21 cellular contexts compared by ENCODE assay signal in the genomic region with DNA sequence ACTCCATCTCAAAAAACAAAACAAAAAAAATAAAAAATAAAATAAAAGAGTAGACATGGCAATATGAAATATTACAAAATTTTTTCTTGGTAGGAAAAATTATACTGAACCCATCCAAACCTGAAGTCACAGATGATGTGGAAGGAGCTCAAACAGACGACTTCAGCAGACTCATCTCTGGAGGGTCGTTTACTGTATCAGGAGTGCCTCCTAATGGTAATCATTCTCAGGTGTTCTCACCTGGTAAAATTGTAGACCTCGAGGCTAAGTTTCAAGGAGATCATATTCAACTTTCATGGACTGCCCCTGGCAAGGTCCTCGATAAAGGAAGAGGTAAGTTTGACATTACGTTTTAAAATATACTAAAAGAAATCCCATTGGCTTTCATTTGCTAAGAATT. TPM values are rescaled to one million over a fixed set of nuclear protein-coding genes. Genes with fewer than 3 reads are reported as not detected.
DNase-seq lines count a peak whose midpoint lies in the region; ATAC-seq, FAIRE-seq and TF ChIP-seq lines count a peak whose summit lies in the region.
"Had no signal": no experiment of that assay in that cellular context is flagged by ENCODE, and none has a peak within 500 bp of the region (broad histone marks: within the 10 kb centered on the region; RNA-seq: fewer than 3 reads in every experiment).

No MANE protein-coding gene starts in this region.

- no TSS peak for BruUV-seq in HCT116 (replicated peaks; lab: Mats Ljungman, UMichigan)

- H3K4me1 ChIP-seq in HCT116 (ENCODE audit: control insufficient read depth in 1 of 2, insufficient read depth in 2 of 2, low read length in 2 of 2): peaks cover 0 to 7% of the 10 kb centered on the region in 2 experiments; a peak in 2 of 4 replicates
- H3K4me1 ChIP-seq: BLaER1 had no signal

- H3K9ac ChIP-seq in HCT116 (ENCODE audit: low read length): no peak overlapping the region
- H3K9ac ChIP-seq: BLaER1, SK-N-SH had no signal

- no peaks in the 10 kb centered on the region for H3K9me3 ChIP-seq in HCT116 (ENCODE audit: control insufficient read depth in 1 of 2, insufficient read depth in 1 of 2, low read depth in 1 of 2, low read length in 2 of 2)
- H3K9me3 ChIP-seq: BLaER1, SK-N-SH had no signal

- RAD21 ChIA-PET in HCT116 (lab: Charles Lee; ENCODE audit: low non-redundant PET in 1 of 2, low total read pairs in 2 of 2, uncharacterized antibody in 2 of 2, unreplicated experiment in 2 of 2): no interaction called here

- DNase-seq in HCT116 (ENCODE audit: low read depth, low spot score) (no peak), bronchial epithelial cell (ENCODE audit: low read depth) (peak; percentile 37), iPS DF 4.7 (ENCODE audit: extremely low read depth, low spot score) (peak; percentile 7), RCC 7860 (ENCODE audit: low spot score) (no peak)
- DNase-seq in activated T-cell treated with anti-CD3 and anti-CD28 coated beads, Interleukin-2, amount 50 U/mL, for 48 hours: no peak
- DNase-seq: Calu3; CD8-positive, alpha-beta T cell; MV-4-11; NCI-H187; NCI-H2107; NCI-H226; NCI-H524; RPMI8226; SHP77 treated with DMSO at 0.1 percent for 48 hours; SK-N-SH; T-cell had no signal

- H3K4me3 ChIP-seq in HCT116 (replicated peaks in 1 of 2; ENCODE audit: low read depth in 1 of 2, low read length in 2 of 2) (no peak overlapping the region), bronchial epithelial cell (ENCODE audit: low read depth, low read length) (no peak overlapping the region)
- H3K4me3 ChIP-seq: BLaER1 had no signal

- no peak overlapping the region for H3K4me2 ChIP-seq in HCT116 (ENCODE audit: low read length)
- H3K4me2 ChIP-seq: BLaER1, SK-N-SH had no signal

- TF ChIP-seq CTCF in C4-2B (conservative IDR thresholded peaks at IDR 0.05): peak; percentile 24
- TF ChIP-seq CTCF in HCT116 (IDR thresholded peaks at IDR 0.05 in 2 of 3, conservative IDR thresholded peaks at IDR 0.05 in 1 of 3; ENCODE audit: borderline replicate concordance in 1 of 3, insufficient read depth in 1 of 3, low read depth in 2 of 3, low read length in 2 of 3): peak in 2 of 3 experiments; percentile 1 to 28; a peak in 1 of 6 replicates
- TF ChIP-seq CTCF in bronchial epithelial cell (IDR thresholded peaks at IDR 0.05; ENCODE audit: insufficient read depth, low read length, severe bottlenecking): peak; percentile 17

- POLR2A ChIA-PET in HCT116 (lab: Charles Lee): no interaction called here

- no peaks in the 10 kb centered on the region for H3K79me2 ChIP-seq in HCT116 (ENCODE audit: insufficient read depth, low read length)

- no peak overlapping the region for H2AFZ ChIP-seq in HCT116 (ENCODE audit: low read depth, low read length, poor library complexity, severe bottlenecking)

- no peak overlapping the region for H3K27ac ChIP-seq in C4-2B
- H3K27ac ChIP-seq in HCT116 (ENCODE audit: low read depth, low read length): no peak overlapping the region
- H3K27ac ChIP-seq: BLaER1 had no signal

- TF ChIP-seq RAD21 in HCT116 (IDR thresholded peaks at IDR 0.05; ENCODE audit: low read depth): peak; percentile 44

- intact Hi-C loops in HCT116 (cut with micrococcal nuclease): no loop called here

- H3K27me3 ChIP-seq in HCT116 (ENCODE audit: insufficient read depth, low read length) (no peaks in the 10 kb centered on the region), bronchial epithelial cell (ENCODE audit: control insufficient read depth, insufficient read depth, low read length) (no peaks in the 10 kb centered on the region)
- H3K27me3 ChIP-seq: BLaER1 had no signal

- H4K20me1 ChIP-seq in HCT116 (ENCODE audit: insufficient read depth): no peaks in the 10 kb centered on the region
- H4K20me1 ChIP-seq: BLaER1 had no signal

- ATAC-seq in HCT116: no peak
- ATAC-seq in HG03460 (IDR thresholded peaks at IDR 0.05; ENCODE audit: unreplicated experiment): no peak
- ATAC-seq: CD8-positive, alpha-beta T cell; T-cell had no signal

- FAIRE-seq in bronchial epithelial cell (lab: Jason Lieb, UNC): no peak
- FAIRE-seq in RCC 7860 (lab: Jason Lieb, UNC): no peak
- FAIRE-seq: GM12892, GM18507 had no signal

- no peak for TF ChIP-seq POLR2A in HCT116 (IDR thresholded peaks at IDR 0.05; ENCODE audit: borderline replicate concordance, extremely low read depth, insufficient read depth, insufficient read length)

- no peaks in the 10 kb centered on the region for H3K9me2 ChIP-seq in HCT116 (ENCODE audit: insufficient read depth)
- H3K9me2 ChIP-seq: SK-N-SH had no signal

- no peaks in the 10 kb centered on the region for H3K36me3 ChIP-seq in HCT116 (ENCODE audit: control insufficient read depth in 1 of 2, insufficient read depth in 2 of 2, low read length in 2 of 2)
- no peaks in the 10 kb centered on the region for H3K36me3 ChIP-seq in bronchial epithelial cell (ENCODE audit: control insufficient read depth, insufficient read depth, low read length)
- H3K36me3 ChIP-seq: BLaER1 had no signal

- CTCF ChIA-PET in HCT116 (lab: Charles Lee): interaction anchor here (1.5 kb wide), 1 partner anchor 55 kb away, joined by 4 read pairs; the partner anchor contains the start of gene SH3GLB1

TF ChIP-seq in HCT116, 20 proteins besides CTCF, POLR2A, EP300 and RAD21:
- TF ChIP-seq JUND (IDR thresholded peaks at IDR 0.05) (no peak), YY1 (IDR thresholded peaks at IDR 0.05; ENCODE audit: extremely low read depth, insufficient replicate concordance, low read depth, low read length) (no peak), REST (IDR thresholded peaks at IDR 0.05; ENCODE audit: low read depth) (no peak), SP1 (IDR thresholded peaks at IDR 0.05; ENCODE audit: low read depth) (no peak), SIN3A (IDR thresholded peaks at IDR 0.05; ENCODE audit: low read depth) (no peak), TCF7L2 (IDR thresholded peaks at IDR 0.05; ENCODE audit: borderline replicate concordance, extremely low read depth, insufficient read depth, insufficient read length) (no peak), POLR2AphosphoS5 (IDR thresholded peaks at IDR 0.05; ENCODE audit: low read depth, low read length) (no peak), FOSL1 (IDR thresholded peaks at IDR 0.05; ENCODE audit: low read depth) (no peak), EZH2phosphoT487 (IDR thresholded peaks at IDR 0.05; ENCODE audit: borderline replicate concordance) (no peak), CBX3 (IDR thresholded peaks at IDR 0.05; ENCODE audit: low read depth) (no peak), ELF1 (IDR thresholded peaks at IDR 0.05; ENCODE audit: borderline replicate concordance, low read depth) (no peak), EGR1 (IDR thresholded peaks at IDR 0.05; ENCODE audit: low read depth) (no peak), ZNF274 (IDR thresholded peaks at IDR 0.05; ENCODE audit: low read depth, low read length) (no peak), CEBPB (IDR thresholded peaks at IDR 0.05; ENCODE audit: low read depth) (no peak), EZH2 (IDR thresholded peaks at IDR 0.05) (no peak)
- TF ChIP-seq, protein P1, sequence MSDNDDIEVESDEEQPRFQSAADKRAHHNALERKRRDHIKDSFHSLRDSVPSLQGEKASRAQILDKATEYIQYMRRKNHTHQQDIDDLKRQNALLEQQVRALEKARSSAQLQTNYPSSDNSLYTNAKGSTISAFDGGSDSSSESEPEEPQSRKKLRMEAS (IDR thresholded peaks at IDR 0.05): no peak
- TF ChIP-seq, protein P2, sequence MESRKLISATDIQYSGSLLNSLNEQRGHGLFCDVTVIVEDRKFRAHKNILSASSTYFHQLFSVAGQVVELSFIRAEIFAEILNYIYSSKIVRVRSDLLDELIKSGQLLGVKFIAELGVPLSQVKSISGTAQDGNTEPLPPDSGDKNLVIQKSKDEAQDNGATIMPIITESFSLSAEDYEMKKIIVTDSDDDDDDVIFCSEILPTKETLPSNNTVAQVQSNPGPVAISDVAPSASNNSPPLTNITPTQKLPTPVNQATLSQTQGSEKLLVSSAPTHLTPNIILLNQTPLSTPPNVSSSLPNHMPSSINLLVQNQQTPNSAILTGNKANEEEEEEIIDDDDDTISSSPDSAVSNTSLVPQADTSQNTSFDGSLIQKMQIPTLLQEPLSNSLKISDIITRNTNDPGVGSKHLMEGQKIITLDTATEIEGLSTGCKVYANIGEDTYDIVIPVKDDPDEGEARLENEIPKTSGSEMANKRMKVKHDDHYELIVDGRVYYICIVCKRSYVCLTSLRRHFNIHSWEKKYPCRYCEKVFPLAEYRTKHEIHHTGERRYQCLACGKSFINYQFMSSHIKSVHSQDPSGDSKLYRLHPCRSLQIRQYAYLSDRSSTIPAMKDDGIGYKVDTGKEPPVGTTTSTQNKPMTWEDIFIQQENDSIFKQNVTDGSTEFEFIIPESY (IDR thresholded peaks at IDR 0.05; ENCODE audit: extremely low read depth, insufficient replicate concordance, low read length): no peak
- TF ChIP-seq, protein P3, sequence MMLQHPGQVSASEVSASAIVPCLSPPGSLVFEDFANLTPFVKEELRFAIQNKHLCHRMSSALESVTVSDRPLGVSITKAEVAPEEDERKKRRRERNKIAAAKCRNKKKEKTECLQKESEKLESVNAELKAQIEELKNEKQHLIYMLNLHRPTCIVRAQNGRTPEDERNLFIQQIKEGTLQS (IDR thresholded peaks at IDR 0.05): no peak

RNA-seq across cellular contexts. Expression of gene SH3GLB1, which starts 54.3 kb away (rescaled TPM):
- total RNA-seq in HCT116 (2021; ENCODE audit: unreplicated experiment): 42.4 TPM
- 18.0 and 21.0 TPM in 2 replicates for polyA plus RNA-seq in HCT116 (2012)
- 21.3 and 31.2 TPM in 2 replicates for total RNA-seq in bronchial epithelial cell

Comparison
In these comparisons a context has a peak if more than half of its experiments do, and no peak if none do; other contexts are left out.
1. DNase-seq: peak in bronchial epithelial cell (single experiment) and iPS DF 4.7 (single experiment); none in HCT116 (single experiment), RCC 7860 (single experiment) and activated T-cell treated with anti-CD3 and anti-CD28 coated beads, Interleukin-2, amount 50 U/mL, for 48 hours (0 of 2).
2. Peak in every context shown above with its lines, with median percentiles within 50 percentile points of each other: CTCF ChIP-seq.